8 cellular contexts compared by ENCODE assay signal in genomic region chr5:159207222-159207615, GRCh38. TPM values are rescaled to one million over a fixed set of nuclear protein-coding genes. Genes with fewer than 3 reads are reported as not detected.
DNase-seq lines count a peak whose midpoint lies in the region; ATAC-seq and TF ChIP-seq lines count a peak whose summit lies in the region.

No MANE protein-coding gene starts in this region.

- ATAC-seq in GM23338, result no peak
- ATAC-seq in activated B cell treated with CpG ODN at 0.5 μM for 24 hours (ENCODE audit: low read depth), result no peak
- no peak for ATAC-seq in GM21360 (IDR thresholded peaks at IDR 0.05; ENCODE audit: unreplicated experiment)
- ATAC-seq in GM21723 (IDR thresholded peaks at IDR 0.05; ENCODE audit: unreplicated experiment), result no peak

- H3K27ac Mint-ChIP-seq in GM23338 (peak overlapping the region; percentile 11; the same call in 1 of the 2 replicates), activated B cell treated with CpG ODN at 0.5 μM for 24 hours (peak overlapping the region; percentile 96), glutamatergic neuron (ENCODE audit: unreplicated experiment) (peak overlapping the region; percentile 95)

- CTCF ChIA-PET in activated B cell treated with CpG ODN at 0.5 μM for 24 hours (lab: Charles Lee), result interaction anchor here (2.2 to 3.4 kb wide), 2 partner anchors 9 to 50 kb away, joined by 11 to 20 read pairs; no protein-coding TSS in a partner anchor

- H3K4me3 Mint-ChIP-seq in GM23338 (peak overlapping the region; percentile 92), activated B cell treated with CpG ODN at 0.5 μM for 24 hours (peak overlapping the region; percentile 97), glutamatergic neuron (ENCODE audit: unreplicated experiment) (peak overlapping the region; percentile 94)

- H4K20me1 ChIP-seq in GM23338 (replicated peaks; ENCODE audit: insufficient read depth), result peaks cover 16% of the 10 kb centered on the region; the same call in 1 of the 2 replicates

- peak overlapping the region; percentile 97 for H3K4me2 ChIP-seq in GM23338

- peaks cover 3% of the 10 kb centered on the region; the same call in 1 of the 3 replicates for H3K9me3 Mint-ChIP-seq in GM23338
- no peaks in the 10 kb centered on the region for H3K9me3 Mint-ChIP-seq in activated B cell treated with CpG ODN at 0.5 μM for 24 hours
- peaks cover 13% of the 10 kb centered on the region for H3K9me3 Mint-ChIP-seq in glutamatergic neuron (ENCODE audit: unreplicated experiment)

- no peaks in the 10 kb centered on the region for H3F3A ChIP-seq in GM23338 (replicated peaks; ENCODE audit: low read depth)

- H3K36me3 ChIP-seq in GM23338 (ENCODE audit: insufficient read depth), result no peaks in the 10 kb centered on the region

- H3K9me2 ChIP-seq in GM23338 (ENCODE audit: insufficient read depth), result no peaks in the 10 kb centered on the region

- POLR2A ChIA-PET in activated B cell treated with CpG ODN at 0.5 μM for 24 hours (lab: Charles Lee), result interaction anchor here (0.6 to 2.7 kb wide), 15 partner anchors 9 to 1872 kb away, joined by 3 to 49 read pairs (median 5); partner anchors contain the start of genes SLU7 and UBLCP1

- H3K79me2 ChIP-seq in GM23338 (replicated peaks; ENCODE audit: insufficient read depth), result peaks cover 64% of the 10 kb centered on the region

- H3K27me3 Mint-ChIP-seq in GM23338 (ENCODE audit: insufficient read depth, low read depth, poor library complexity), result peaks cover 6% of the 10 kb centered on the region
- H3K27me3 Mint-ChIP-seq in activated B cell treated with CpG ODN at 0.5 μM for 24 hours, result no peaks in the 10 kb centered on the region
- peaks cover 13% of the 10 kb centered on the region for H3K27me3 Mint-ChIP-seq in glutamatergic neuron (ENCODE audit: unreplicated experiment)

- H3K27ac ChIP-seq in GM23338 (ENCODE audit: low read depth), result no peak overlapping the region
- H3K27ac ChIP-seq in skin epidermis, result peak overlapping the region in 20 of 21 experiments; percentile 89 to 99 (median 96)

- H3K4me3 ChIP-seq in GM23338, result peak overlapping the region; percentile 91
- H3K4me3 ChIP-seq in skin epidermis, result peak overlapping the region; percentile 83 to 95 (median 92)

- no peak for TF ChIP-seq CTCF in GM23338 (conservative IDR thresholded peaks at IDR 0.05; ENCODE audit: low read depth in 2 of 2)
- TF ChIP-seq CTCF in activated B cell treated with CpG ODN at 0.5 μM for 24 hours (IDR thresholded peaks at IDR 0.05), result no peak
- TF ChIP-seq CTCF in glutamatergic neuron (IDR thresholded peaks at IDR 0.05; ENCODE audit: partially characterized antibody, unreplicated experiment), result no peak

- peaks cover 35% of the 10 kb centered on the region for H3K27me3 ChIP-seq in GM23338 (ENCODE audit: insufficient read depth)

- H3K36me3 Mint-ChIP-seq in GM23338 (ENCODE audit: low read depth) (no peaks in the 10 kb centered on the region; the same call in 2 of the 3 replicates), activated B cell treated with CpG ODN at 0.5 μM for 24 hours (ENCODE audit: low read depth) (peaks cover 26% of the 10 kb centered on the region), glutamatergic neuron (ENCODE audit: unreplicated experiment) (no peaks in the 10 kb centered on the region)

- H3K4me1 Mint-ChIP-seq in GM23338 (peaks cover 46% of the 10 kb centered on the region), activated B cell treated with CpG ODN at 0.5 μM for 24 hours (peaks cover 74% of the 10 kb centered on the region), glutamatergic neuron (ENCODE audit: low read depth, unreplicated experiment) (peaks cover 30% of the 10 kb centered on the region)

- H3K4me1 ChIP-seq in GM23338 (ENCODE audit: insufficient read depth), result peaks cover 37% of the 10 kb centered on the region

- intact Hi-C loops in activated B cell treated with CpG ODN at 0.5 μM for 24 hours (cut with micrococcal nuclease), result loop anchor here (1.0 to 5.0 kb wide), 4 partner anchors 22 to 1465 kb away; partner anchors contain the start of genes IL12B and LSM11

- no peak for DNase-seq in GM23338 (ENCODE audit: low spot score)
- no peak for DNase-seq in activated B cell treated with CpG ODN at 0.5 μM for 24 hours
- DNase-seq in glutamatergic neuron, result no peak
- no peak for DNase-seq in NCI-H187 treated with DMSO at 0.1 percent for 48 hours (lab: John Stamatoyannopoulos, UW)
- no peak for DNase-seq in NCI-H2081 treated with DMSO at 0.1 percent for 48 hours (lab: John Stamatoyannopoulos, UW)

- no peak overlapping the region for H2AFZ ChIP-seq in GM23338

TF ChIP-seq in GM23338, 12 proteins besides CTCF, POLR2A, EP300 and RAD21 (continues in another document):
- TF ChIP-seq ZNF114 (CRISPR knock-in tag; IDR thresholded peaks at IDR 0.05) (no peak), EZH2phosphoT487 (IDR thresholded peaks at IDR 0.05; ENCODE audit: unreplicated experiment) (no peak), JUNB (IDR thresholded peaks at IDR 0.05; ENCODE audit: unreplicated experiment) (no peak), EZH2 (IDR thresholded peaks at IDR 0.05; ENCODE audit: low read depth, unreplicated experiment) (no peak), ETS1 (IDR thresholded peaks at IDR 0.05) (no peak)

RNA-seq across cellular contexts. Expression of gene RNF145, which starts 2.1 kb away (rescaled TPM):
- 37.1 and 43.5 TPM in 2 replicates for total RNA-seq in GM23338 (2014; rRNA removed; shearing (Covaris generic))
- polyA plus RNA-seq in GM23338 (2016; fragmentation: Nextera tagmentation; extraction: Ambion mirVana), result 15.6 and 16.4 TPM in 2 replicates
- total RNA-seq in activated B cell treated with CpG ODN at 0.5 μM for 24 hours, result 66.1 and 79.1 TPM in 2 replicates
- 71.0 TPM for total RNA-seq in glutamatergic neuron (ENCODE audit: unreplicated experiment)

RNA-seq across cellular contexts. Expression of gene UBLCP1, which starts 55.9 kb away (rescaled TPM):
- 45.0 and 47.6 TPM in 2 replicates for total RNA-seq in GM23338 (2014; rRNA removed; shearing (Covaris generic))
- polyA plus RNA-seq in GM23338 (2016; fragmentation: Nextera tagmentation; extraction: Ambion mirVana), result 42.6 and 56.1 TPM in 2 replicates
- total RNA-seq in activated B cell treated with CpG ODN at 0.5 μM for 24 hours (40.3 and 44.8 TPM in 2 replicates), glutamatergic neuron (ENCODE audit: unreplicated experiment) (24.3 TPM)

Comparison
In these comparisons a context has a peak if more than half of its experiments do, and no peak if none do; other contexts are left out.
1. H3K27ac Mint-ChIP-seq: peak in every context shown above with its lines; median percentile 96 in activated B cell treated with CpG ODN at 0.5 μM for 24 hours; 95 in glutamatergic neuron; 11 in GM23338.